Comparison of ENCODE assay signal across 8 cellular contexts in genomic region chr14:35292770-35293561, GRCh38. TPM values are rescaled to one million over a fixed set of nuclear protein-coding genes. Genes with fewer than 3 reads are reported as not detected.
DNase-seq lines count a peak whose midpoint lies in the region; ATAC-seq and TF ChIP-seq lines count a peak whose summit lies in the region.

No MANE protein-coding gene starts in this region.

- H3K36me3 ChIP-seq in thoracic aorta = no peaks in the 10 kb centered on the region

- H3K27me3 Mint-ChIP-seq in activated naive CD8-positive, alpha-beta T cell treated with anti-CD3 and anti-CD28 coated beads, Interleukin-2, amount 10 ng/mL, durations not matched to agents 7 days and 5 days = no peaks in the 10 kb centered on the region

- no peak for TF ChIP-seq CTCF in thoracic aorta (IDR thresholded peaks at IDR 0.05)

- no peaks in the 10 kb centered on the region for H3K9me3 ChIP-seq in thoracic aorta

- POLR2A ChIA-PET in activated naive CD8-positive, alpha-beta T cell treated with anti-CD3 and anti-CD28 coated beads, Interleukin-2, amount 10 ng/mL, durations not matched to agents 7 days and 5 days (lab: Charles Lee) = interaction anchor here (0.9 to 6.6 kb wide), 26 partner anchors 8 to 420 kb away, joined by 3 to 127 read pairs (median 7); partner anchors contain the start of genes FAM177A1, NFKBIA, PPP2R3C and PRORP

- no peaks in the 10 kb centered on the region for H3K9me3 Mint-ChIP-seq in activated naive CD8-positive, alpha-beta T cell treated with anti-CD3 and anti-CD28 coated beads, Interleukin-2, amount 10 ng/mL, durations not matched to agents 7 days and 5 days

- H3K4me1 ChIP-seq in thoracic aorta (ENCODE audit: control insufficient read depth in 1 of 2, low read depth in 2 of 2) = peaks cover 36 to 39% of the 10 kb centered on the region in 2 donors

- peaks cover 28% of the 10 kb centered on the region for H3K4me1 Mint-ChIP-seq in activated naive CD8-positive, alpha-beta T cell treated with anti-CD3 and anti-CD28 coated beads, Interleukin-2, amount 10 ng/mL, durations not matched to agents 7 days and 5 days

- H3K4me3 ChIP-seq in thoracic aorta = peak overlapping the region; percentile 97

- H3K4me3 Mint-ChIP-seq in activated naive CD8-positive, alpha-beta T cell treated with anti-CD3 and anti-CD28 coated beads, Interleukin-2, amount 10 ng/mL, durations not matched to agents 7 days and 5 days = peak overlapping the region; percentile 93

- H3K36me3 Mint-ChIP-seq in activated naive CD8-positive, alpha-beta T cell treated with anti-CD3 and anti-CD28 coated beads, Interleukin-2, amount 10 ng/mL, durations not matched to agents 7 days and 5 days = peaks cover 13% of the 10 kb centered on the region

- peak overlapping the region; percentile 85 to 89 for H3K27ac ChIP-seq in thoracic aorta

- H3K27ac Mint-ChIP-seq in activated naive CD8-positive, alpha-beta T cell treated with anti-CD3 and anti-CD28 coated beads, Interleukin-2, amount 10 ng/mL, durations not matched to agents 7 days and 5 days = peak overlapping the region; percentile 89

- no peaks in the 10 kb centered on the region for H3K27me3 ChIP-seq in thoracic aorta (replicated peaks; ENCODE audit: insufficient read depth)

- DNase-seq in activated naive CD8-positive, alpha-beta T cell treated with anti-CD3 and anti-CD28 coated beads, Interleukin-2, amount 10 ng/mL, durations not matched to agents 7 days and 5 days = no peak
- DNase-seq in kidney tubule cell (ENCODE audit: low spot score) (peak; percentile 20), thoracic aorta (ENCODE audit: low spot score) (no peak), NCI-H446 (lab: John Stamatoyannopoulos, UW) (no peak), medulla oblongata (ENCODE audit: extremely low spot score) (no peak), NCI-H82 treated with DMSO at 0.1 percent for 48 hours (lab: John Stamatoyannopoulos, UW; ENCODE audit: unreplicated experiment) (no peak)

- peak; percentile 22 for ATAC-seq in GM18511 (IDR thresholded peaks at IDR 0.05; ENCODE audit: unreplicated experiment)
- ATAC-seq in HG03095 (IDR thresholded peaks at IDR 0.05; ENCODE audit: unreplicated experiment) = peak; percentile 10
- ATAC-seq in activated naive CD8-positive, alpha-beta T cell treated with anti-CD3 and anti-CD28 coated beads, Interleukin-2, amount 10 ng/mL, durations not matched to agents 7 days and 5 days (ENCODE audit: low read depth) = peak; percentile 10
- ATAC-seq in thoracic aorta (ENCODE audit: insufficient number of reproducible peaks, low FRiP score, low read depth) = no peak

RNA-seq across cellular contexts. Expression of gene PSMA6, which starts 0.8 kb away (rescaled TPM):
- total RNA-seq in activated naive CD8-positive, alpha-beta T cell treated with anti-CD3 and anti-CD28 coated beads, Interleukin-2, amount 10 ng/mL, durations not matched to agents 7 days and 5 days = 100 to 1,000 TPM; 213 to 221 TPM
- total RNA-seq in thoracic aorta = 100 to 1,000 TPM in 1 of 2 donors, 10 to 100 TPM in 1; 56.5 to 119 TPM
